8 cellular contexts compared by ENCODE assay signal in genomic region chr3:15774931-15775560, GRCh38. TPM values are rescaled to one million over a fixed set of nuclear protein-coding genes. Genes with fewer than 3 reads are reported as not detected.
A peak's percentile ranks its signal among the peaks of the same experiment; 100 is the strongest.
DNase-seq lines count a peak whose midpoint lies in the region; ATAC-seq, FAIRE-seq and TF ChIP-seq lines count a peak whose summit lies in the region.
"Not testable (repeated sequence)": the region's sequence is repeated elsewhere in the genome, so short reads cannot be mapped to it uniquely, and the experiment has no call there.

No MANE protein-coding gene starts in this region.

- H3K4me2 ChIP-seq in OCI-LY3 (ENCODE audit: low read length): peak overlapping the region; percentile 48

- H3K36me3 Mint-ChIP-seq in activated T-cell treated with anti-CD3 and anti-CD28 coated beads, Interleukin-2, amount 50 U/mL, for 72 hours (ENCODE audit: insufficient read depth in 2 of 2): peaks cover 4 to 15% of the 10 kb centered on the region in 2 donors
- H3K36me3 Mint-ChIP-seq in stimulated activated effector memory CD8-positive, alpha-beta T cell treated with anti-CD3 and anti-CD28 coated beads, Interleukin-12 subunit alpha, Interleukin-12 subunit beta, amount 100 ng/mL, for 72 hours: peaks cover 57% of the 10 kb centered on the region

- not testable (repeated sequence) for H3K27me3 Mint-ChIP-seq in activated T-cell treated with anti-CD3 and anti-CD28 coated beads, Interleukin-2, amount 50 U/mL, for 72 hours (ENCODE audit: low read depth)

- H3K9ac ChIP-seq in OCI-LY3 (ENCODE audit: low read length): not testable (repeated sequence)

- H3K36me3 ChIP-seq in OCI-LY3 (replicated peaks; ENCODE audit: low read depth, low read length): not testable (repeated sequence)

- H3K4me1 Mint-ChIP-seq in activated T-cell treated with anti-CD3 and anti-CD28 coated beads, Interleukin-2, amount 50 U/mL, for 72 hours (ENCODE audit: low read depth): peaks cover 58% of the 10 kb centered on the region
- peaks cover 80% of the 10 kb centered on the region for H3K4me1 Mint-ChIP-seq in stimulated activated effector memory CD8-positive, alpha-beta T cell treated with anti-CD3 and anti-CD28 coated beads, Interleukin-12 subunit alpha, Interleukin-12 subunit beta, amount 100 ng/mL, for 72 hours

- ATAC-seq in GM19025 (IDR thresholded peaks at IDR 0.05; ENCODE audit: low read depth, unreplicated experiment) (peak; percentile 49), GM21786 (IDR thresholded peaks at IDR 0.05; ENCODE audit: unreplicated experiment) (peak; percentile 79), HG02885 (IDR thresholded peaks at IDR 0.05; ENCODE audit: poor library complexity, unreplicated experiment) (peak; percentile 71), HG03469 (IDR thresholded peaks at IDR 0.05; ENCODE audit: unreplicated experiment) (peak; percentile 67)
- ATAC-seq in activated T-cell treated with anti-CD3 and anti-CD28 coated beads, Interleukin-2, amount 50 U/mL, for 72 hours (replicated peaks in 1 of 2): peak; percentile 55 to 78
- ATAC-seq in stimulated activated effector memory CD8-positive, alpha-beta T cell treated with anti-CD3 and anti-CD28 coated beads, Interleukin-12 subunit alpha, Interleukin-12 subunit beta, amount 100 ng/mL, for 72 hours: peak; percentile 80

- H3K27ac ChIP-seq in OCI-LY3 (ENCODE audit: low read length): not testable (repeated sequence)

- not testable (repeated sequence) for H3K9me3 Mint-ChIP-seq in activated T-cell treated with anti-CD3 and anti-CD28 coated beads, Interleukin-2, amount 50 U/mL, for 72 hours; stimulated activated effector memory CD8-positive, alpha-beta T cell treated with anti-CD3 and anti-CD28 coated beads, Interleukin-12 subunit alpha, Interleukin-12 subunit beta, amount 100 ng/mL, for 72 hours

- peak overlapping the region; percentile 11 for H3K27ac Mint-ChIP-seq in activated T-cell treated with anti-CD3 and anti-CD28 coated beads, Interleukin-2, amount 50 U/mL, for 72 hours
- H3K27ac Mint-ChIP-seq in stimulated activated effector memory CD8-positive, alpha-beta T cell treated with anti-CD3 and anti-CD28 coated beads, Interleukin-12 subunit alpha, Interleukin-12 subunit beta, amount 100 ng/mL, for 72 hours: peak overlapping the region; percentile 61

- H3K4me3 Mint-ChIP-seq in activated T-cell treated with anti-CD3 and anti-CD28 coated beads, Interleukin-2, amount 50 U/mL, for 72 hours: peak overlapping the region; percentile 1 to 7
- H3K4me3 Mint-ChIP-seq in stimulated activated effector memory CD8-positive, alpha-beta T cell treated with anti-CD3 and anti-CD28 coated beads, Interleukin-12 subunit alpha, Interleukin-12 subunit beta, amount 100 ng/mL, for 72 hours: peak overlapping the region; percentile 44

- not testable (repeated sequence) for H3K79me2 ChIP-seq in OCI-LY3 (ENCODE audit: low read length)

- not testable (repeated sequence) for H3K9me3 ChIP-seq in OCI-LY3 (ENCODE audit: insufficient read depth, low read length)

- H3K4me1 ChIP-seq in OCI-LY3 (ENCODE audit: low read length): peaks cover 29% of the 10 kb centered on the region

- not testable (repeated sequence) for TF ChIP-seq CTCF in OCI-LY3 (IDR thresholded peaks at IDR 0.05; ENCODE audit: low read depth, low read length)

- not testable (repeated sequence) for DNase-seq in GM12892 (ENCODE audit: insufficient read length); stimulated activated effector memory CD8-positive, alpha-beta T cell treated with anti-CD3 and anti-CD28 coated beads, Interleukin-12 subunit alpha, Interleukin-12 subunit beta, amount 100 ng/mL, for 72 hours (ENCODE audit: low spot score in 2 of 2)
- peak in 1 of 2 donors; percentile 9 for DNase-seq in activated T-cell treated with anti-CD3 and anti-CD28 coated beads, Interleukin-2, amount 50 U/mL, for 72 hours

- not testable (repeated sequence) for H2AFZ ChIP-seq in OCI-LY3 (ENCODE audit: low read depth, low read length)

- not testable (repeated sequence) for H3K4me3 ChIP-seq in OCI-LY3 (ENCODE audit: low read length)

- H3K27me3 ChIP-seq in OCI-LY3 (ENCODE audit: low read depth, low read length): not testable (repeated sequence)

- TF ChIP-seq POLR2A in GM12892 (IDR thresholded peaks at IDR 0.05; ENCODE audit: low read depth, low read length): not testable (repeated sequence)

- FAIRE-seq in GM12892 (lab: Jason Lieb, UNC): peak; percentile 84

- H4K20me1 ChIP-seq in OCI-LY3 (ENCODE audit: insufficient read depth, low read length): not testable (repeated sequence)

RNA-seq across cellular contexts. Expression of gene ANKRD28, which starts 22.7 kb away (rescaled TPM):
- 22.0 TPM for polyA plus RNA-seq in GM12892 (2012; ENCODE audit: missing spikeins)
- 10 to 100 TPM; 45.3 to 46.1 TPM for total RNA-seq in activated T-cell treated with anti-CD3 and anti-CD28 coated beads, Interleukin-2, amount 50 U/mL, for 72 hours
